In the genomic region with DNA sequence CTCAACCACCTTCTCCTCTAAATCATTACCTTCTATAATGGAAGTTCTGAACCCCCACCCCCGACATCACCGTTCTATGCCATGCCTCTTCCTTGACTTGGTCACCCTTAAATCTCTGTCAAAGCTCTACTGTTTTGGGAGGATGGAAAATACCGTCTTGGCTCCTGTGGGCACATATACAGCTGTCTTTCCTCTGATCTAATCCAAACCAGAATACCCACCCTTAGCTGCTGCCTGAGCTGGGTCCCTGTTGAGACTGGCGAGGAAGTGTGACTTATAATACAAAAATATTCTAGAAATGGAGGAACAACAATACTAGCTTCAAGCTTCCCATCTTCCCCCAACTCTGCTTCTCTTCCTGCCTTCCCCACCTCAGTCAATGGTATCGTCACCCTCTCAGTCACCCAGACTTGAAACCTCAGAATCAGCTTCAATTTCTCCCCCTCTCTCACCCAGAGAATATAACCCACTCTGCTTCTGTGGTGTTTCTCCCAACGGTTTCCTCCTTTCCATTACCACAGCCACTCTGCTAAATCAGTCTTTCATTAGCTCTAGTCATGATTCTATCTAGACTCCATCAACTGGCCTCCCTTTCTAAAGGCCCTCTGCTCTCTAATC, we compare ENCODE assay signal across 8 cellular contexts. TPM values are rescaled to one million over a fixed set of nuclear protein-coding genes. Genes with fewer than 3 reads are reported as not detected.
DNase-seq lines count a peak whose midpoint lies in the region; ATAC-seq and TF ChIP-seq lines count a peak whose summit lies in the region.

No MANE protein-coding gene starts in this region.

- no peak for TF ChIP-seq CTCF in neural crest cell (conservative IDR thresholded peaks at IDR 0.05)

- H3K9me3 ChIP-seq in T-helper 17 cell (ENCODE audit: control insufficient read depth, low read length, poor library complexity, severe bottlenecking): no peaks in the 10 kb centered on the region

- H3K36me3 Mint-ChIP-seq in T-helper 17 cell (ENCODE audit: low read depth) (peaks cover 7% of the 10 kb centered on the region), neural crest cell (ENCODE audit: low read depth) (no peaks in the 10 kb centered on the region)

- ATAC-seq in GM18907 (IDR thresholded peaks at IDR 0.05; ENCODE audit: unreplicated experiment) (peak; percentile 29), HG02763 (IDR thresholded peaks at IDR 0.05; ENCODE audit: unreplicated experiment) (peak; percentile 12), T-helper 17 cell (peak; percentile 72)

- DNase-seq in T-helper 17 cell (peak in 1 of 3 donors; percentile 15), neural crest cell (ENCODE audit: low read depth, low spot score) (no peak), 8988T (no peak), DMS53 (lab: John Stamatoyannopoulos, UW) (no peak), activated gamma-delta T cell treated with Interleukin-2 at 50 U/mL for 16 hours (no peak), NCI-H2171 (lab: John Stamatoyannopoulos, UW) (no peak)

- H3K27ac Mint-ChIP-seq in T-helper 17 cell: peak overlapping the region; percentile 100
- H3K27ac Mint-ChIP-seq in neural crest cell (ENCODE audit: unreplicated experiment): peak overlapping the region; percentile 0

- H3K9me3 Mint-ChIP-seq in neural crest cell: peaks cover 8% of the 10 kb centered on the region

- H3K4me1 Mint-ChIP-seq in T-helper 17 cell (peaks cover 20% of the 10 kb centered on the region), neural crest cell (peaks cover 17% of the 10 kb centered on the region)

- H3K4me3 Mint-ChIP-seq in T-helper 17 cell (peak overlapping the region; percentile 95), neural crest cell (no peak overlapping the region)

- no peaks in the 10 kb centered on the region for H3K27me3 Mint-ChIP-seq in T-helper 17 cell
- H3K27me3 Mint-ChIP-seq in neural crest cell (ENCODE audit: low read depth): no peaks in the 10 kb centered on the region

RNA-seq across cellular contexts. Expression of a gene that starts 0.6 kb away (rescaled TPM):
- total RNA-seq in T-helper 17 cell (100 to 1,000 TPM; 347 to 400 TPM), neural crest cell (not detected in 2 replicates)

RNA-seq across cellular contexts. Expression of a gene that starts 5.4 kb away (rescaled TPM):
- total RNA-seq in T-helper 17 cell: 10 to 100 TPM; 57.7 to 68.3 TPM
- not detected in 2 replicates for total RNA-seq in neural crest cell

RNA-seq across cellular contexts. Expression of a gene that starts 6.4 kb away (rescaled TPM):
- 10 to 100 TPM; 66.2 to 79.2 TPM for total RNA-seq in T-helper 17 cell
- total RNA-seq in neural crest cell: 72.5 and 76.3 TPM in 2 replicates

RNA-seq across cellular contexts. Expression of a gene that starts 16.3 kb away (rescaled TPM):
- total RNA-seq in T-helper 17 cell (10 to 100 TPM; 23.4 to 40.1 TPM), neural crest cell (10.1 and 12.0 TPM in 2 replicates)

RNA-seq across cellular contexts. Expression of a gene that starts 32.7 kb away (rescaled TPM):
- 1 to 10 TPM; 2.9 to 4.2 TPM for total RNA-seq in T-helper 17 cell
- total RNA-seq in neural crest cell: 29.5 and 31.5 TPM in 2 replicates

Comparison
In these comparisons a context has a peak if more than half of its experiments do, and no peak if none do; other contexts are left out.
1. ATAC-seq: peak in every context shown above with its lines; median percentile 72 in T-helper 17 cell; 29 in GM18907; 12 in HG02763.
2. RNA of a gene that starts 0.6 kb away (total RNA-seq): 347 to 400 TPM in T-helper 17 cell; not detected in neural crest cell; every median in the first group is over 100 times any median in the second.
3. RNA of a gene that starts 5.4 kb away (total RNA-seq): 57.7 to 68.3 TPM in T-helper 17 cell; not detected in neural crest cell; every median in the first group is over 10 times any median in the second.